ENCODE assay signal across 14 cellular contexts in the genomic region with DNA sequence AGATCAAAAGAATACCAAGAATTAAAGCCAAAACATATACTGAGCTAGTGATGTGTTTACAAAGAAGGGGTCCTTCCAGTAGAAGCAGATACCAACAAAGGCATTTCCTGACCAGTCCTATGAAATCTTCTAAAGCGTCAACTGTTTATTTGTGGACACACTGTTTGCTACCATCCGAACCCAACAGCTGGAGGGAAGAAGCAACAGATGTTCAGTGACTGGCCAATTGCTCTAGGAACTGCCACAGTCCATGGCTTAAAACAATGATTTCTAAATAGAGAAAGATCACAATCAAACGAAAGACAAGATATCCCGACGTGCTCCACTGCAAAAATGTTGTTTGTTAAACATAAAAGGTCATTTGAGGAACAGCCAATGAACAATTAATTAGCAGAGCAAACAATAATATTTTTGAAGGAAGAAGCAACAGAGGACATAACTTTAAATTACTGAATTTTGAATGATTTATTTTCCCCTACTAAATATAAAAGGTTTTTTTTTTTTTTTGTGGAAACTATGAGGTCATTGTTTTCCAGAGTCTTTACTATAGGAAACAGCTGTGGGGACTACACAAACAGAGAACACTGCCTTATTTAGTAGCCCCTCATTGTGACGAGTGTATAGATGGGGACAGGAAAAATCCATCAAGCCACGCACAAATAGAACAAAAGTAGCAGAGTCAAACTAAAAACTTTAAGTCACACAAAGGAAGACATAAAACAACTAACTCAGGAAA. TPM values are rescaled to one million over a fixed set of nuclear protein-coding genes. Genes with fewer than 3 reads are reported as not detected.
DNase-seq lines count a peak whose midpoint lies in the region; ATAC-seq and TF ChIP-seq lines count a peak whose summit lies in the region.
"Had no signal": no experiment of that assay in that cellular context is flagged by ENCODE, and none has a peak within 500 bp of the region (broad histone marks: within the 10 kb centered on the region; RNA-seq: fewer than 3 reads in every experiment).

No MANE protein-coding gene starts in this region.

- no peaks in the 10 kb centered on the region for H3F3A ChIP-seq in DOHH2 (ENCODE audit: control insufficient read depth, insufficient read depth)

- H3K9ac ChIP-seq in rectal smooth muscle tissue (ENCODE audit: low read length) = no peak overlapping the region

- peaks cover 95% of the 10 kb centered on the region for H3K79me2 ChIP-seq in DOHH2 (ENCODE audit: control insufficient read depth, low read length)

- H4K20me1 ChIP-seq in DOHH2 (ENCODE audit: control insufficient read depth, insufficient read depth, low read depth, low read length) = peaks cover 2% of the 10 kb centered on the region; the same call in 1 of the 2 replicates

- H3K27ac ChIP-seq in DOHH2 (ENCODE audit: low read depth, low read length) = no peak overlapping the region
- H3K27ac ChIP-seq in right atrium auricular region = peak overlapping the region; percentile 80 to 94
- H3K27ac ChIP-seq in rectal smooth muscle tissue (ENCODE audit: low read depth, low read length) = peak overlapping the region; percentile 90
- H3K27ac ChIP-seq: HL-60 had no signal

- ATAC-seq in GM21381 (IDR thresholded peaks at IDR 0.05; ENCODE audit: unreplicated experiment) (no peak), GM18870 (IDR thresholded peaks at IDR 0.05; ENCODE audit: unreplicated experiment) (no peak)
- ATAC-seq: activated T-cell treated with anti-CD3 and anti-CD28 coated beads, Interleukin-2, amount 50 U/mL, for 4 hours; CD8-positive, alpha-beta T cell had no signal

- in situ Hi-C loops in astrocyte of the spinal cord (cut with HindIII; ENCODE audit: low sequenced_read_pairs) = no loop called here

- H3K36me3 ChIP-seq in DOHH2 (ENCODE audit: control insufficient read depth, low read length) (no peaks in the 10 kb centered on the region), right atrium auricular region (no peaks in the 10 kb centered on the region), rectal smooth muscle tissue (ENCODE audit: control insufficient read depth, insufficient read depth, low read length) (no peaks in the 10 kb centered on the region)

- H3K27me3 ChIP-seq in DOHH2 (ENCODE audit: control insufficient read depth, low read length) (no peaks in the 10 kb centered on the region), right atrium auricular region (no peaks in the 10 kb centered on the region), rectal smooth muscle tissue (ENCODE audit: control insufficient read depth, insufficient read depth, low read length) (no peaks in the 10 kb centered on the region)

- no peaks in the 10 kb centered on the region for H3K9me2 ChIP-seq in DOHH2 (replicated peaks; ENCODE audit: control insufficient read depth, low read length)

- no peak for TF ChIP-seq CTCF in DOHH2 (IDR thresholded peaks at IDR 0.05; ENCODE audit: low read depth, low read length, poor library complexity, severe bottlenecking)
- no peak for TF ChIP-seq CTCF in astrocyte of the spinal cord (IDR thresholded peaks at IDR 0.05; ENCODE audit: low read depth, low read length)
- no peak for TF ChIP-seq CTCF in right atrium auricular region (IDR thresholded peaks at IDR 0.05)

- DNase-seq in astrocyte of the spinal cord (ENCODE audit: low read depth, low spot score) (peak; percentile 16), right atrium auricular region (ENCODE audit: low spot score) (no peak), NOMO-1 treated with dmso at 0.1 percent for 144 hours (lab: John Stamatoyannopoulos, UW; ENCODE audit: unreplicated experiment) (no peak), NOMO-1 treated with DMSO at 0.1 percent for 48 hours (lab: John Stamatoyannopoulos, UW; ENCODE audit: unreplicated experiment) (no peak)
- DNase-seq: activated T-cell treated with anti-CD3 and anti-CD28 coated beads, Interleukin-2, amount 50 U/mL, for 4 hours; CD8-positive, alpha-beta T cell; effector CD8-positive, alpha-beta T cell; NCI-H2081 had no signal

- H3K4me3 ChIP-seq in DOHH2 (ENCODE audit: low read length) (no peak overlapping the region), astrocyte of the spinal cord (ENCODE audit: low read depth, low read length) (no peak overlapping the region), right atrium auricular region (peak overlapping the region in 1 of 2 donors; percentile 33), rectal smooth muscle tissue (ENCODE audit: low read length) (no peak overlapping the region)

- H3K4me1 ChIP-seq in DOHH2 (ENCODE audit: control insufficient read depth, low read length) = peaks cover 27% of the 10 kb centered on the region
- peaks cover 0 to 63% of the 10 kb centered on the region in 2 donors for H3K4me1 ChIP-seq in right atrium auricular region
- H3K4me1 ChIP-seq in rectal smooth muscle tissue (ENCODE audit: control insufficient read depth, insufficient read depth, low read length) = peaks cover 19% of the 10 kb centered on the region

- H3K9me3 ChIP-seq in DOHH2 (ENCODE audit: control insufficient read depth, insufficient read depth, low read length) (no peaks in the 10 kb centered on the region), right atrium auricular region (peaks cover 0 to 19% of the 10 kb centered on the region in 2 donors)

- H3K4me2 ChIP-seq in DOHH2 (ENCODE audit: low read length) = peak overlapping the region; percentile 6; the same call in 1 of the 2 replicates

RNA-seq across cellular contexts. Expression of a gene that starts 17.2 kb away (rescaled TPM):
- 10 to 100 TPM; 19.7 to 29.0 TPM for total RNA-seq in right atrium auricular region

RNA-seq across cellular contexts. Expression of a gene that starts 50.5 kb away (rescaled TPM):
- not detected for total RNA-seq in right atrium auricular region
- total RNA-seq: activated T-cell treated with anti-CD3 and anti-CD28 coated beads, Interleukin-2, amount 50 U/mL, for 4 hours; CD8-positive, alpha-beta T cell; mononuclear cell had no signal
